Comparison of ENCODE assay signal across 10 cellular contexts in genomic region chr20:59055302-59055701, GRCh38. TPM values are rescaled to one million over a fixed set of nuclear protein-coding genes. Genes with fewer than 3 reads are reported as not detected.
DNase-seq lines count a peak whose midpoint lies in the region; ATAC-seq and TF ChIP-seq lines count a peak whose summit lies in the region.
"Had no signal": no experiment of that assay in that cellular context is flagged by ENCODE, and none has a peak within 500 bp of the region (broad histone marks: within the 10 kb centered on the region; RNA-seq: fewer than 3 reads in every experiment).

No MANE protein-coding gene starts in this region.

- intact Hi-C loops in PC-3 (cut with micrococcal nuclease) (loop anchor here (1.0 kb wide), 2 partner anchors 27 to 167 kb away; no protein-coding TSS in a partner anchor), esophagus muscularis mucosa (cut with DNase I) (no loop called here), gastrocnemius medialis (cut with DNase I; ENCODE audit: low total_unique reads) (no loop called here)

- no peak overlapping the region for H3K4me2 ChIP-seq in PC-3 (ENCODE audit: low read length)

- H3K27ac ChIP-seq in PC-3 (ENCODE audit: low read length) (no peak overlapping the region), esophagus muscularis mucosa (replicated peaks in 1 of 4) (no peak overlapping the region), thoracic aorta (no peak overlapping the region), gastrocnemius medialis (no peak overlapping the region)

- H3K4me1 ChIP-seq in PC-3 (ENCODE audit: insufficient read depth, low read length) (no peaks in the 10 kb centered on the region), esophagus muscularis mucosa (no peaks in the 10 kb centered on the region), thoracic aorta (ENCODE audit: control insufficient read depth in 1 of 2, low read depth in 2 of 2) (no peaks in the 10 kb centered on the region), gastrocnemius medialis (no peaks in the 10 kb centered on the region)

- 72% methylated on average over 7 of the region's 7 CpGs for WGBS in esophagus muscularis mucosa

- no peak overlapping the region for H2AFZ ChIP-seq in PC-3 (ENCODE audit: low read length)

- ATAC-seq in PC-3 (peak; percentile 73), thoracic aorta (ENCODE audit: insufficient number of reproducible peaks, low FRiP score, low read depth) (no peak), HG02571 (IDR thresholded peaks at IDR 0.05; ENCODE audit: unreplicated experiment) (no peak), gastrocnemius medialis (no peak)

- TF ChIP-seq CTCF in PC-3 (conservative IDR thresholded peaks at IDR 0.05; ENCODE audit: low read depth, low read length) (peak; percentile 80), esophagus muscularis mucosa (IDR thresholded peaks at IDR 0.05) (peak in 2 of 3 experiments; percentile 16 to 18), thoracic aorta (IDR thresholded peaks at IDR 0.05) (peak; percentile 23), gastrocnemius medialis (IDR thresholded peaks at IDR 0.05 in 4 of 5, conservative IDR thresholded peaks at IDR 0.05 in 1 of 5) (no peak)

- POLR2A ChIA-PET in PC-3 (lab: Charles Lee; ENCODE audit: unreplicated experiment) = no interaction called here

- peaks cover 28% of the 10 kb centered on the region for H3K27me3 ChIP-seq in PC-3 (ENCODE audit: low read length)
- peaks cover 0 to 18% (median 0%) of the 10 kb centered on the region in 4 donors for H3K27me3 ChIP-seq in esophagus muscularis mucosa
- no peaks in the 10 kb centered on the region for H3K27me3 ChIP-seq in thoracic aorta (replicated peaks; ENCODE audit: insufficient read depth)
- no peaks in the 10 kb centered on the region for H3K27me3 ChIP-seq in gastrocnemius medialis

- no peaks in the 10 kb centered on the region for H3F3A ChIP-seq in PC-3 (ENCODE audit: low read length, unreplicated experiment)

- CTCF ChIA-PET in PC-3 (lab: Charles Lee) = interaction anchor here (0.6 to 0.9 kb wide), 2 partner anchors 42 to 62 kb away, joined by 4 to 17 read pairs; no protein-coding TSS in a partner anchor

- no peak overlapping the region for H3K4me3 ChIP-seq in PC-3 (ENCODE audit: low read length)
- H3K4me3 ChIP-seq in esophagus muscularis mucosa = no peak overlapping the region
- no peak overlapping the region for H3K4me3 ChIP-seq in thoracic aorta
- no peak overlapping the region for H3K4me3 ChIP-seq in gastrocnemius medialis

- H3K9ac ChIP-seq in PC-3 (ENCODE audit: low read length) = no peak overlapping the region

- TF ChIP-seq POLR2A in esophagus muscularis mucosa (IDR thresholded peaks at IDR 0.05; ENCODE audit: low read depth) (no peak), gastrocnemius medialis (IDR thresholded peaks at IDR 0.05) (no peak)

- no peaks in the 10 kb centered on the region for H3K9me2 ChIP-seq in PC-3 (replicated peaks; ENCODE audit: low read length)

- in situ Hi-C loops in gastrocnemius medialis (cut with MboI; ENCODE audit: low sequenced_read_pairs in 4 of 4) = loop anchor here in 1 of 4 donors (25.0 kb wide), 1 partner anchor 357 kb away; no protein-coding TSS in a partner anchor

- H3K9me3 ChIP-seq in PC-3 (ENCODE audit: low read length) (no peaks in the 10 kb centered on the region), esophagus muscularis mucosa (no peaks in the 10 kb centered on the region), thoracic aorta (no peaks in the 10 kb centered on the region), gastrocnemius medialis (peaks cover 0 to 4% (median 0%) of the 10 kb centered on the region in 3 donors)

- H4K20me1 ChIP-seq in PC-3 (ENCODE audit: low read length) = no peaks in the 10 kb centered on the region

- no peaks in the 10 kb centered on the region for H3K36me3 ChIP-seq in PC-3 (ENCODE audit: low read depth, low read length)
- H3K36me3 ChIP-seq in esophagus muscularis mucosa = no peaks in the 10 kb centered on the region
- H3K36me3 ChIP-seq in thoracic aorta = no peaks in the 10 kb centered on the region
- H3K36me3 ChIP-seq in gastrocnemius medialis = no peaks in the 10 kb centered on the region

- DNase-seq in SIG-M5 treated with dmso at 0.1 percent for 504 hours (lab: John Stamatoyannopoulos, UW; ENCODE audit: unreplicated experiment) (peak; percentile 38), SIG-M5 (lab: John Stamatoyannopoulos, UW) (no peak), PC-3 (peak; percentile 74), esophagus muscularis mucosa (ENCODE audit: extremely low spot score) (no peak), thoracic aorta (ENCODE audit: low spot score) (no peak), NCI-H345 (lab: John Stamatoyannopoulos, UW) (no peak), gastrocnemius medialis (no peak)

- TF ChIP-seq EP300 in esophagus muscularis mucosa (IDR thresholded peaks at IDR 0.05) = no peak

- BruUV-seq in PC-3 (replicated peaks; lab: Mats Ljungman, UMichigan) = no TSS peak

- no peaks in the 10 kb centered on the region for H3K79me2 ChIP-seq in PC-3 (ENCODE audit: low read length)

RNA-seq across cellular contexts. Expression of gene PRELID3B, which starts 12.7 kb away (rescaled TPM):
- 118 and 181 TPM in 2 replicates for total RNA-seq in PC-3 (2014; rRNA removed)
- total RNA-seq in esophagus muscularis mucosa = 10 to 100 TPM; 32.0 to 48.4 (median 36.6) TPM
- 10 to 100 TPM; 25.5 to 30.5 TPM for total RNA-seq in thoracic aorta
- 10 to 100 TPM; 31.6 to 41.3 (median 35.1) TPM for total RNA-seq in gastrocnemius medialis

RNA-seq across cellular contexts. Expression of gene ATP5F1E, which starts 23.2 kb away (rescaled TPM):
- total RNA-seq in PC-3 (2014; rRNA removed) (47.1 and 58.5 TPM in 2 replicates), esophagus muscularis mucosa (10 to 100 TPM; 30.8 to 44.0 (median 37.2) TPM), thoracic aorta (10 to 100 TPM; 16.8 to 21.1 TPM), gastrocnemius medialis (10 to 100 TPM; 27.1 to 38.2 (median 33.7) TPM)

RNA-seq across cellular contexts. Expression of gene TUBB1, which starts 36.1 kb away (rescaled TPM):
- not detected in 2 replicates for total RNA-seq in PC-3 (2014; rRNA removed)
- under 1 TPM in 2 of 4 donors, not detected in 2; under 0.01 to 0.83 TPM for total RNA-seq in esophagus muscularis mucosa
- total RNA-seq in thoracic aorta = under 1 TPM in 1 of 2 donors, not detected in 1; 0.54 TPM
- under 1 TPM in 1 of 4 donors, not detected in 3; 0.07 TPM for total RNA-seq in gastrocnemius medialis
- total RNA-seq: CD8-positive, alpha-beta memory T cell; T-helper 1 cell treated with Interleukin-12 subunit alpha and Interleukin-12 subunit beta and Interleukin-4 antibody, amounts not matched to agents 30 ng/mL and 1 ng/mL, for 36 hours had no signal

RNA-seq across cellular contexts. Expression of gene CTSZ, which starts 48.2 kb away (rescaled TPM):
- total RNA-seq in PC-3 (2014; rRNA removed) (191 and 225 TPM in 2 replicates), esophagus muscularis mucosa (100 to 1,000 TPM; 136 to 267 (median 190) TPM), thoracic aorta (100 to 1,000 TPM; 242 to 436 TPM), gastrocnemius medialis (10 to 100 TPM; 25.2 to 58.7 (median 51.9) TPM)

Comparison
In these comparisons a context has a peak if more than half of its experiments do, and no peak if none do; other contexts are left out.
1. DNase-seq: peak in SIG-M5 treated with dmso at 0.1 percent for 504 hours (single experiment) and PC-3 (single experiment); none in SIG-M5 (single experiment), esophagus muscularis mucosa (single experiment), thoracic aorta (single experiment), NCI-H345 (single experiment) and gastrocnemius medialis (0 of 2).
2. CTCF ChIP-seq: peak in PC-3 (single experiment), esophagus muscularis mucosa (2 of 3) and thoracic aorta (single experiment); none in gastrocnemius medialis (0 of 5).